In the genomic region with DNA sequence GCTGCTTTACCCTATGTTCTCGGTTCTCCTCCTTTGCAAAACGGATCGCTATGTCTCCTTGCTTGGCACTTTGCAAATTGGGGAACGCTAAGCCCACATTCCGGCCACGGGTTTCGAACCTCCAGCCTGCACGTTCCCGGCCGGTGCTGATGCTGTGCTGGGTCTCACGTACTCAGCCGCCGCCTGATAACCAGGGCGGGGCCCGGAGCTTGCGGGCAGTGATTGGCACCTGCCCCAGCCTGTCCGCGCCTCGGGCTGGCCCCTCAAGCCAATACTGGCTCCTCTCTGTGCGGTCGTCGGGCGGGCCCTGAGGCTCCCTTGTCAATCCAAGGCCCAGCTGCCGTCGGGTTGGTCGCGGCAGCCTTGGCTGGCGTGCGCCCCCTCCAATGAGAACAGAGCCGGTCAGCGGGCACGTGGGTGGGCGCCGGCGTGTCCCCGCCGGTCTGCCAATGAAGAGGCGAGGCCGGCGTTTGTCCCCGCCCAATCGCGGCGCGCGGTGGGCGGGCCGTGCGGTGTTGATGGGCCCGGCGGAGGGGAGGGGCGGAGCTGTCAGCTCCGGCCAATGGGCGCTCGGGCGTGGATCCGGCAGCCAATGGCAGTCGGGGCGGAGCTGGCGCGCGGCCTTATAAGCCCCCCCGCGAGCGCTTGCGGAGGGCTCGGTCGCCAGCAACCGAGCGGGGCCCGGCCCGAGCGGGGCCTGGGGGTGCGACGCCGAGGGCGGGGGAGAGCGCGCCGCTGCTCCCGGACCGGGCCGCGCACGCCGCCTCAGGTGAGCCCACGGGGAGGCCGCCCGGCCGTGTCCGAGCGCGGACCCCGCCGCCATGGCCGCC, we compare ENCODE assay signal across 8 cellular contexts. TPM values are rescaled to one million over a fixed set of nuclear protein-coding genes. Genes with fewer than 3 reads are reported as not detected.
A peak's percentile ranks its signal among the peaks of the same experiment; 100 is the strongest.
DNase-seq lines count a peak whose midpoint lies in the region; ATAC-seq and TF ChIP-seq lines count a peak whose summit lies in the region.

A gene (plus strand): TSS at position 652 of the 830 bp plus-strand sequence. CDS start 63,778 bp downstream, outside the sequence.

- peak; percentile 89 for ATAC-seq in HG03432 (IDR thresholded peaks at IDR 0.05; ENCODE audit: unreplicated experiment)

- no peak for TF ChIP-seq CTCF in kidney epithelial cell (IDR thresholded peaks at IDR 0.05; ENCODE audit: insufficient read depth, low read length, poor library complexity, severe bottlenecking)

- no peaks in the 10 kb centered on the region for H3K27me3 ChIP-seq in kidney epithelial cell (ENCODE audit: control insufficient read depth, insufficient read depth, low read length)

- H3K36me3 ChIP-seq in kidney epithelial cell (ENCODE audit: control insufficient read depth, insufficient read depth, low read length): no peaks in the 10 kb centered on the region

- DNase-seq in AG20443 (ENCODE audit: low spot score) (peak; percentile 99), NCI-H510A (lab: John Stamatoyannopoulos, UW) (peak; percentile 99), cerebellum (ENCODE audit: low spot score) (peak; percentile 100), kidney epithelial cell (ENCODE audit: low read depth) (peak; percentile 94)
- peak; percentile 99 for DNase-seq in activated CD4-positive, alpha-beta T cell treated with anti-CD3 and anti-CD28 coated beads for 1 hour
- peak; percentile 96 to 99 for DNase-seq in stimulated activated CD4-positive, alpha-beta T cell treated with anti-CD3 and anti-CD28 coated beads, Interleukin-1b, Interleukin-23, amount 100 ng/mL, for 1 hour (ENCODE audit: low read depth in 2 of 2)

- peak; percentile 99 for TF ChIP-seq POLR2A in GM19099 (IDR thresholded peaks at IDR 0.05; ENCODE audit: extremely low read depth, insufficient read length, low read depth)

- H3K4me3 ChIP-seq in kidney epithelial cell (ENCODE audit: low read depth, low read length): peak within 1 kb of the TSS; percentile 61

RNA-seq across cellular contexts. Expression of the gene that starts here (rescaled TPM):
- total RNA-seq in cerebellum (39.7 TPM), kidney epithelial cell (21.2 and 28.1 TPM in 2 replicates)

Comparison
In these comparisons a context has a peak if more than half of its experiments do, and no peak if none do; other contexts are left out.
1. Peak in every context shown above with its lines: DNase-seq, ATAC-seq and H3K4me3 ChIP-seq.